In the genomic region with DNA sequence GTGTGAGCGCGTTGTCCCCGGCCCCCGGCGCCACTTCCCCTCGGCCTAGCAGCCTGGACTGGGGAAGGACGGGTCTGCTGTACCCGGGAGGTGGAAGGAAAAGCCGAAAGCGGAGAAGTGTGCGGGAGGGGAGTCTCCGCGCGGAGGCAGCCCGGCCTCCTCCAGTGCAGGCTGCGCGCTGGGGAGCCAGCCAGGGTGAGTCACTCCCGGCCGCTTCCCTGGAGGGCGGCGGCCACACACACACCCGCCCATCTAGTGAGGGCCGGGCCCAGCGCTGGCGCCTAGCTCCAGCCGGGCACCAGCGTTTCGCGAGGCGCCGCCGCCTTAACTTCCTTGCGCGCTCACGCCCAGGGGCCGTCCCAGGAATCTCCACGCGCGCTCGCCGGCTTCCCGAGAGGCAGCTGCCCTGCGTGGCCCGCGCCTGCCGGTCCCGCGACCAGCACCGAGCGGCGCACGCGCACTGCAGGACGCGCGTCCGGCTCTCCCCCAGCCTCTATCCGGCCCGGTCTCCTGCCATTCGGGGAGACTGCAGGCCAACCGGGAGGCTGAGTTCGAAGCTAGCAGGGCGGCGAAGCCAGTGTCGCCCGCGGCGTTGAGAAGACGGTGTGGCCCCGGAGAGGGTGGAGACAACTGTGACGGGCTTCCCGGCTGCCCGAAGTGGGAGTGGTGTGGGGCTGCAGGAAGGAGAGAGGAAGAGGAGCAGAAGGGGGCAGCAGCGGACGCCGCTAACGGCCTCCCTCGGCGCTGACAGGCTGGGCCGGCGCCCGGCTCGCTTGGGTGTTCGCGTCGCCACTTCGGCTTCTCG, we compare ENCODE assay signal across 8 cellular contexts.
DNase-seq lines count a peak whose midpoint lies in the region; ATAC-seq lines count a peak whose summit lies in the region.

Gene JAK2 (plus strand): TSS at position 702 of the 805 bp plus-strand sequence. CDS start 36,716 bp downstream, outside the sequence.

- H3K27me3 Mint-ChIP-seq in central memory CD8-positive, alpha-beta T cell = no peaks in the 10 kb centered on the region

- H3K4me3 Mint-ChIP-seq in central memory CD8-positive, alpha-beta T cell = peak within 1 kb of the TSS; percentile 87

- peaks cover 28% of the 10 kb centered on the region for H3K4me1 Mint-ChIP-seq in central memory CD8-positive, alpha-beta T cell

- no peaks in the 10 kb centered on the region for H3K9me3 Mint-ChIP-seq in central memory CD8-positive, alpha-beta T cell

- peaks cover 7% of the 10 kb centered on the region for H3K36me3 Mint-ChIP-seq in central memory CD8-positive, alpha-beta T cell (ENCODE audit: insufficient read depth)

- ATAC-seq in GM18867 (IDR thresholded peaks at IDR 0.05; ENCODE audit: unreplicated experiment) = peak; percentile 71
- ATAC-seq in HG03108 (IDR thresholded peaks at IDR 0.05; ENCODE audit: unreplicated experiment) = peak; percentile 72
- peak; percentile 86 for ATAC-seq in central memory CD8-positive, alpha-beta T cell (replicated peaks; ENCODE audit: extremely low read depth, poor library complexity, severe bottlenecking)

- DNase-seq in AG08395 (ENCODE audit: low spot score) = peak; percentile 90
- peak; percentile 89 for DNase-seq in NCI-H2227 treated with DMSO at 0.1 percent for 48 hours (lab: John Stamatoyannopoulos, UW)
- DNase-seq in activated CD4-positive, CD25-positive, alpha-beta regulatory T cell treated with anti-CD3 and anti-CD28 coated beads, Interleukin-2, amount 50 U/mL, for 16 hours (ENCODE audit: low read depth, low spot score) = peak; percentile 57
- peak; percentile 58 to 67 for DNase-seq in central memory CD8-positive, alpha-beta T cell (ENCODE audit: low spot score in 2 of 2)
- peak; percentile 90 for DNase-seq in kidney glomerular epithelial cell (lab: John Stamatoyannopoulos, UW)
- peak; percentile 39 to 58 for DNase-seq in stimulated activated CD4-positive, alpha-beta T cell treated with anti-CD3 and anti-CD28 coated beads, Interleukin-1b, Interleukin-23, amount 100 ng/mL, for 1 hour (ENCODE audit: low read depth in 2 of 2)

- H3K27ac Mint-ChIP-seq in central memory CD8-positive, alpha-beta T cell (ENCODE audit: low read depth) = peak within 1 kb of the TSS; percentile 84

Comparison
In these comparisons a context has a peak if more than half of its experiments do, and no peak if none do; other contexts are left out.
1. Peak in every context shown above with its lines: DNase-seq and ATAC-seq.